ENCODE assay signal across 8 cellular contexts in genomic region chr6:13575377-13575775, GRCh38. TPM values are rescaled to one million over a fixed set of nuclear protein-coding genes. Genes with fewer than 3 reads are reported as not detected.
DNase-seq lines count a peak whose midpoint lies in the region; ATAC-seq, FAIRE-seq and TF ChIP-seq lines count a peak whose summit lies in the region.

No MANE protein-coding gene starts in this region.

- H3K36me3 ChIP-seq in HepG2 (replicated peaks in 1 of 2; ENCODE audit: control insufficient read depth in 1 of 2, insufficient read depth in 2 of 2, low read length in 2 of 2) (peaks cover 0 to 2% of the 10 kb centered on the region in 2 experiments; a peak in 2 of 5 replicates), thyroid gland (no peaks in the 10 kb centered on the region)

- H3K27me3 ChIP-seq in HepG2 (ENCODE audit: control insufficient read depth in 1 of 2, insufficient read depth in 2 of 2, low read length in 2 of 2) (no peaks in the 10 kb centered on the region), thyroid gland (no peaks in the 10 kb centered on the region)

- FAIRE-seq in HepG2 (lab: Jason Lieb, UNC): no peak

- H3K4me1 Mint-ChIP-seq in activated naive CD8-positive, alpha-beta T cell treated with anti-CD3 and anti-CD28 coated beads, Interleukin-2, amount 50 U/mL, for 24 hours: peaks cover 28% of the 10 kb centered on the region

- H3K9me3 Mint-ChIP-seq in activated naive CD8-positive, alpha-beta T cell treated with anti-CD3 and anti-CD28 coated beads, Interleukin-2, amount 50 U/mL, for 24 hours: no peaks in the 10 kb centered on the region

- peak overlapping the region; percentile 97 for H3K4me3 Mint-ChIP-seq in activated naive CD8-positive, alpha-beta T cell treated with anti-CD3 and anti-CD28 coated beads, Interleukin-2, amount 50 U/mL, for 24 hours

- H3K9ac ChIP-seq in HepG2 (ENCODE audit: insufficient read depth, low read depth, low read length): peak overlapping the region; percentile 98

- H3K27ac ChIP-seq in HepG2 (ENCODE audit: extremely low read length, insufficient read depth, low read length) (peak overlapping the region; percentile 99), thyroid gland (peak overlapping the region; percentile 97 to 98 (median 97))

- H2AFZ ChIP-seq in HepG2 (ENCODE audit: low read length): no peak overlapping the region

- POLR2A ChIA-PET in HepG2 (lab: Yijun Ruan, JAX): interaction anchor here (0.9 to 4.7 kb wide), 24 partner anchors 9 to 247 kb away, joined by 3 to 119 read pairs (median 9); partner anchors contain the start of genes GFOD1, MCUR1, NOL7 and RANBP9
- POLR2A ChIA-PET in HEK293T (lab: Yijun Ruan, JAX): interaction anchor here (0.6 to 3.1 kb wide), 14 partner anchors 9 to 247 kb away, joined by 3 to 29 read pairs (median 6); partner anchors contain the start of genes NOL7 and TBC1D7

- H3K36me3 Mint-ChIP-seq in activated naive CD8-positive, alpha-beta T cell treated with anti-CD3 and anti-CD28 coated beads, Interleukin-2, amount 50 U/mL, for 24 hours (ENCODE audit: low read depth): peaks cover 4% of the 10 kb centered on the region

- H3K9me3 ChIP-seq in HepG2 (ENCODE audit: low read length): no peaks in the 10 kb centered on the region
- H3K9me3 ChIP-seq in thyroid gland: no peaks in the 10 kb centered on the region

- TF ChIP-seq CTCF in HepG2 (CRISPR knock-in tag; IDR thresholded peaks at IDR 0.05) (no peak), thyroid gland (IDR thresholded peaks at IDR 0.05) (peak in 4 of 6 experiments; percentile 43 to 76 (median 62))

- H3K27ac Mint-ChIP-seq in activated naive CD8-positive, alpha-beta T cell treated with anti-CD3 and anti-CD28 coated beads, Interleukin-2, amount 50 U/mL, for 24 hours: peak overlapping the region; percentile 96

- H3K4me1 ChIP-seq in HepG2 (ENCODE audit: insufficient read depth, low read length): peaks cover 31% of the 10 kb centered on the region
- peaks cover 6 to 11% of the 10 kb centered on the region in 2 donors for H3K4me1 ChIP-seq in thyroid gland

- TSS peak; percentile 53 for BruUV-seq in HepG2 (replicated peaks; lab: Mats Ljungman, UMichigan)

- 32% methylated on average over 3 of the region's 3 CpGs for WGBS in HepG2 (ENCODE audit: low lambda C conversion rate)
- 26 to 29% methylated on average over 3 of the region's 3 CpGs for WGBS in thyroid gland, 2 donors

- CTCF ChIA-PET in HepG2 (lab: Yijun Ruan, JAX; ENCODE audit: low intra/inter-chr PET ratio, low total read pairs): interaction anchor here (2.0 kb wide), 1 partner anchor 29 kb away, joined by 7 read pairs; no protein-coding TSS in a partner anchor
- CTCF ChIA-PET in HEK293T (lab: Yijun Ruan, JAX): interaction anchor here (0.7 to 1.9 kb wide), 12 partner anchors 9 to 237 kb away, joined by 3 to 11 read pairs (median 4); partner anchors contain the start of gene NOL7

- intact Hi-C loops in HepG2 (cut with micrococcal nuclease; ENCODE audit: unreplicated experiment): loop anchor here (1.0 kb wide), 4 partner anchors 30 to 239 kb away; partner anchors contain the start of gene NOL7
- intact Hi-C loops in thyroid gland (cut with DNase I): no loop called here

- no peaks in the 10 kb centered on the region for H3K27me3 Mint-ChIP-seq in activated naive CD8-positive, alpha-beta T cell treated with anti-CD3 and anti-CD28 coated beads, Interleukin-2, amount 50 U/mL, for 24 hours

- H4K20me1 ChIP-seq in HepG2 (ENCODE audit: insufficient read depth, low read length): no peaks in the 10 kb centered on the region

- TF ChIP-seq RAD21 in HepG2 (CRISPR knock-in tag; IDR thresholded peaks at IDR 0.05): no peak; the same call in 1 of the 2 replicates

- H3K4me2 ChIP-seq in HepG2 (ENCODE audit: low read depth, low read length): peak overlapping the region; percentile 100

- TF ChIP-seq EP300 in HepG2 (IDR thresholded peaks at IDR 0.05; ENCODE audit: low read depth in 2 of 2, low read length in 2 of 2) (no peak), HepG2 (CRISPR knock-in tag; IDR thresholded peaks at IDR 0.05; ENCODE audit: borderline replicate concordance) (no peak)

- DNase-seq in activated T-cell treated with anti-CD3 and anti-CD28 coated beads for 1 hour (ENCODE audit: low read depth) (peak; percentile 52), HepG2 (ENCODE audit: low spot score) (no peak), thyroid gland (no peak), HEK293T (ENCODE audit: extremely low spot score) (no peak), CD1c-positive myeloid dendritic cell (ENCODE audit: extremely low spot score) (no peak)
- DNase-seq in activated T-cell treated with anti-CD3 and anti-CD28 coated beads, Interleukin-2, amount 50 U/mL, for 1 hour: no peak
- no peak for DNase-seq in activated naive CD8-positive, alpha-beta T cell treated with anti-CD3 and anti-CD28 coated beads, Interleukin-2, amount 50 U/mL, for 24 hours

- H3K4me3 ChIP-seq in HepG2 (replicated peaks in 1 of 3; ENCODE audit: insufficient read depth in 1 of 3, low read depth in 2 of 3, low read length in 3 of 3): peak overlapping the region; percentile 87 to 94 (median 88); a peak in 5 of 6 replicates
- peak overlapping the region in 1 of 3 donors; percentile 85 for H3K4me3 ChIP-seq in thyroid gland (replicated peaks in 1 of 3)

- TF ChIP-seq POLR2A in HepG2 (IDR thresholded peaks at IDR 0.05; ENCODE audit: insufficient read depth in 1 of 2, low read depth in 2 of 2, low read length in 2 of 2) (no peak; a peak in 1 of 4 replicates), thyroid gland (IDR thresholded peaks at IDR 0.05) (no peak)

- peaks cover 25% of the 10 kb centered on the region for H3K79me2 ChIP-seq in HepG2 (ENCODE audit: insufficient read depth, low read length)

- ATAC-seq in activated naive CD8-positive, alpha-beta T cell treated with anti-CD3 and anti-CD28 coated beads, Interleukin-2, amount 50 U/mL, for 24 hours: no peak
- no peak for ATAC-seq in HepG2
- ATAC-seq in HG03139 (IDR thresholded peaks at IDR 0.05; ENCODE audit: unreplicated experiment): no peak

- in situ Hi-C loops in HepG2 (cut with HindIII; ENCODE audit: extremely low pct_ligation_motif_present, low pct_unique_long_range_greater_than_20kb): loop anchor here (5.0 kb wide), 1 partner anchor 42 kb away; the partner anchor contains the start of gene NOL7

TF ChIP-seq in HepG2, 621 proteins besides CTCF, POLR2A, EP300 and RAD21 (continues in another document):
- TF ChIP-seq ZBTB1 (CRISPR knock-in tag; IDR thresholded peaks at IDR 0.05; ENCODE audit: borderline replicate concordance) (no peak), ZNF605 (CRISPR knock-in tag; IDR thresholded peaks at IDR 0.05) (no peak)

TF ChIP-seq in HEK293T, 16 proteins besides CTCF, POLR2A, EP300 and RAD21 (continues in another document):
- TF ChIP-seq SUZ12 (IDR thresholded peaks at IDR 0.05) (no peak), HDGF (IDR thresholded peaks at IDR 0.05; ENCODE audit: borderline replicate concordance) (no peak), TARDBP (IDR thresholded peaks at IDR 0.05) (no peak)

RNA-seq across cellular contexts. Expression of gene SIRT5, which starts 1.0 kb away (rescaled TPM):
- 16.6 and 21.8 TPM in 2 replicates for total RNA-seq in HepG2 (2016; rRNA removed; fragmentation: Illumina TruSeq; extraction: Trizol)
- total RNA-seq in HepG2 (2016; cell fraction: cytosol; rRNA removed; fragmentation: Illumina TruSeq; extraction: Trizol; ENCODE audit: low read depth): 21.9 and 28.4 TPM in 2 replicates
- total RNA-seq in HepG2 (2016; cell fraction: insoluble cytoplasmic fraction; rRNA removed; fragmentation: Illumina TruSeq; extraction: Trizol): 17.2 TPM in 2 replicates
- 17.8 and 18.2 TPM in 2 replicates for total RNA-seq in HepG2 (2016; cell fraction: membrane; rRNA removed; fragmentation: Illumina TruSeq; extraction: Trizol)
- 13.1 and 16.9 TPM in 2 replicates for total RNA-seq in HepG2 (2016; cell fraction: nucleus; rRNA removed; fragmentation: Illumina TruSeq; extraction: Trizol)
- polyA plus RNA-seq in HepG2 (2011; rRNA removed): 13.4 and 14.1 TPM in 2 replicates
- polyA plus RNA-seq in HepG2 (2011; cell fraction: cytosol; rRNA removed): 8.8 and 9.0 TPM in 2 replicates
- polyA plus RNA-seq in HepG2 (2011; cell fraction: nucleus; rRNA removed): 20.2 and 21.9 TPM in 2 replicates
- polyA plus RNA-seq in HepG2 (2012): 10.3 and 16.7 TPM in 2 replicates
- 4.9 and 5.9 TPM in 2 replicates for polyA plus RNA-seq in HepG2 (2016; cell fraction: cytosol; fragmentation: Illumina TruSeq; extraction: Trizol; ENCODE audit: low read depth)
- 19.7 and 19.8 TPM in 2 replicates for polyA plus RNA-seq in HepG2 (2016; cell fraction: insoluble cytoplasmic fraction; fragmentation: Illumina TruSeq; extraction: Trizol; ENCODE audit: low read depth)
- polyA plus RNA-seq in HepG2 (2016; cell fraction: membrane; fragmentation: Illumina TruSeq; extraction: Trizol; ENCODE audit: low read depth): 8.4 and 10.3 TPM in 2 replicates
- polyA plus RNA-seq in HepG2 (2016; cell fraction: nucleus; fragmentation: Illumina TruSeq; extraction: Trizol; ENCODE audit: insufficient read depth, low read depth): 27.2 and 27.6 TPM in 2 replicates
- polyA minus RNA-seq in HepG2 (2011; rRNA and poly(A)+ RNA removed; ENCODE audit: low replicate concordance): 5.4 and 6.8 TPM in 2 replicates
- polyA minus RNA-seq in HepG2 (2011; cell fraction: cytosol; rRNA and poly(A)+ RNA removed): 6.1 and 6.7 TPM in 2 replicates
- 16.8 and 17.6 TPM in 2 replicates for polyA minus RNA-seq in HepG2 (2011; cell fraction: nucleus; rRNA and poly(A)+ RNA removed)
- 10 to 100 TPM; 10.5 to 20.4 (median 12.4) TPM for total RNA-seq in thyroid gland

RNA-seq across cellular contexts. Expression of gene NOL7, which starts 39.8 kb away (rescaled TPM):
- total RNA-seq in HepG2 (2016; rRNA removed; fragmentation: Illumina TruSeq; extraction: Trizol): 186 and 215 TPM in 2 replicates
- total RNA-seq in HepG2 (2016; cell fraction: cytosol; rRNA removed; fragmentation: Illumina TruSeq; extraction: Trizol; ENCODE audit: low read depth): 27.0 and 31.6 TPM in 2 replicates
- 183 and 212 TPM in 2 replicates for total RNA-seq in HepG2 (2016; cell fraction: insoluble cytoplasmic fraction; rRNA removed; fragmentation: Illumina TruSeq; extraction: Trizol)
- total RNA-seq in HepG2 (2016; cell fraction: membrane; rRNA removed; fragmentation: Illumina TruSeq; extraction: Trizol): 65.5 and 72.1 TPM in 2 replicates
- total RNA-seq in HepG2 (2016; cell fraction: nucleus; rRNA removed; fragmentation: Illumina TruSeq; extraction: Trizol): 69.4 and 79.5 TPM in 2 replicates
- polyA plus RNA-seq in HepG2 (2011; rRNA removed): 30.1 and 37.8 TPM in 2 replicates
- polyA plus RNA-seq in HepG2 (2011; cell fraction: cytosol; rRNA removed): 47.4 and 53.1 TPM in 2 replicates
- 23.4 and 23.5 TPM in 2 replicates for polyA plus RNA-seq in HepG2 (2011; cell fraction: nucleus; rRNA removed)
- polyA plus RNA-seq in HepG2 (2012): 60.3 and 94.1 TPM in 2 replicates
- 30.5 and 34.4 TPM in 2 replicates for polyA plus RNA-seq in HepG2 (2016; cell fraction: cytosol; fragmentation: Illumina TruSeq; extraction: Trizol; ENCODE audit: low read depth)
- polyA plus RNA-seq in HepG2 (2016; cell fraction: insoluble cytoplasmic fraction; fragmentation: Illumina TruSeq; extraction: Trizol; ENCODE audit: low read depth): 240 and 243 TPM in 2 replicates
- polyA plus RNA-seq in HepG2 (2016; cell fraction: membrane; fragmentation: Illumina TruSeq; extraction: Trizol; ENCODE audit: low read depth): 60.8 and 65.8 TPM in 2 replicates
- polyA plus RNA-seq in HepG2 (2016; cell fraction: nucleus; fragmentation: Illumina TruSeq; extraction: Trizol; ENCODE audit: insufficient read depth, low read depth): 136 and 138 TPM in 2 replicates
- 4.3 and 4.6 TPM in 2 replicates for polyA minus RNA-seq in HepG2 (2011; rRNA and poly(A)+ RNA removed; ENCODE audit: low replicate concordance)
- 13.1 and 18.6 TPM in 2 replicates for polyA minus RNA-seq in HepG2 (2011; cell fraction: cytosol; rRNA and poly(A)+ RNA removed)
- polyA minus RNA-seq in HepG2 (2011; cell fraction: nucleus; rRNA and poly(A)+ RNA removed): 26.5 and 26.9 TPM in 2 replicates
- total RNA-seq in thyroid gland: 100 to 1,000 TPM in 2 of 4 donors, 10 to 100 TPM in 2; 62.9 to 133 (median 101) TPM
